Comparison of ENCODE assay signal across 1 cellular context in genomic region chr10:102112210-102112817, GRCh38.
TF ChIP-seq lines count a peak whose summit lies in the region.

No MANE protein-coding gene starts in this region.

TF ChIP-seq in K562, 482 proteins besides CTCF, POLR2A, EP300 and RAD21 (continued from another document and continues in another):
- TF ChIP-seq CGGBP1 (CRISPR knock-in tag; IDR thresholded peaks at IDR 0.05): no peak
- TF ChIP-seq TARDBP (IDR thresholded peaks at IDR 0.05): no peak
- TF ChIP-seq TCFL5 (CRISPR knock-in tag; conservative IDR thresholded peaks at IDR 0.05): no peak
- TF ChIP-seq EZH2 (IDR thresholded peaks at IDR 0.05; ENCODE audit: borderline replicate concordance, low read depth, low read length): no peak
- TF ChIP-seq KHSRP (IDR thresholded peaks at IDR 0.05): no peak
- TF ChIP-seq PPARD (CRISPR knock-in tag; IDR thresholded peaks at IDR 0.05): no peak
- no peak for TF ChIP-seq NR1H2 (CRISPR knock-in tag; IDR thresholded peaks at IDR 0.05)
- no peak for TF ChIP-seq ZBTB1 (CRISPR knock-in tag; IDR thresholded peaks at IDR 0.05; ENCODE audit: borderline replicate concordance, low read depth)
- peak; percentile 79 for TF ChIP-seq TAF1 (IDR thresholded peaks at IDR 0.05; ENCODE audit: control insufficient read depth, extremely low read depth, insufficient read depth, low read length, severe bottlenecking)
- no peak for TF ChIP-seq E2F5 (CRISPR knock-in tag; IDR thresholded peaks at IDR 0.05)
- TF ChIP-seq, protein P1, sequence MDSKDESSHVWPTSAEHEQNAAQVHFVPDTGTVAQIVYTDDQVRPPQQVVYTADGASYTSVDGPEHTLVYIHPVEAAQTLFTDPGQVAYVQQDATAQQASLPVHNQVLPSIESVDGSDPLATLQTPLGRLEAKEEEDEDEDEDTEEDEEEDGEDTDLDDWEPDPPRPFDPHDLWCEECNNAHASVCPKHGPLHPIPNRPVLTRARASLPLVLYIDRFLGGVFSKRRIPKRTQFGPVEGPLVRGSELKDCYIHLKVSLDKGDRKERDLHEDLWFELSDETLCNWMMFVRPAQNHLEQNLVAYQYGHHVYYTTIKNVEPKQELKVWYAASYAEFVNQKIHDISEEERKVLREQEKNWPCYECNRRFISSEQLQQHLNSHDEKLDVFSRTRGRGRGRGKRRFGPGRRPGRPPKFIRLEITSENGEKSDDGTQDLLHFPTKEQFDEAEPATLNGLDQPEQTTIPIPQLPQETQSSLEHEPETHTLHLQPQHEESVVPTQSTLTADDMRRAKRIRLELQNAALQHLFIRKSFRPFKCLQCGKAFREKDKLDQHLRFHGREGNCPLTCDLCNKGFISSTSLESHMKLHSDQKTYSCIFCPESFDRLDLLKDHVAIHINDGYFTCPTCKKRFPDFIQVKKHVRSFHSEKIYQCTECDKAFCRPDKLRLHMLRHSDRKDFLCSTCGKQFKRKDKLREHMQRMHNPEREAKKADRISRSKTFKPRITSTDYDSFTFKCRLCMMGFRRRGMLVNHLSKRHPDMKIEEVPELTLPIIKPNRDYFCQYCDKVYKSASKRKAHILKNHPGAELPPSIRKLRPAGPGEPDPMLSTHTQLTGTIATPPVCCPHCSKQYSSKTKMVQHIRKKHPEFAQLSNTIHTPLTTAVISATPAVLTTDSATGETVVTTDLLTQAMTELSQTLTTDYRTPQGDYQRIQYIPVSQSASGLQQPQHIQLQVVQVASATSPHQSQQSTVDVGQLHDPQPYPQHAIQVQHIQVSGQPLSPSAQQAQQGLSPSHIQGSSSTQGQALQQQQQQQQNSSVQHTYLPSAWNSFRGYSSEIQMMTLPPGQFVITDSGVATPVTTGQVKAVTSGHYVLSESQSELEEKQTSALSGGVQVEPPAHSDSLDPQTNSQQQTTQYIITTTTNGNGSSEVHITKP (IDR thresholded peaks at IDR 0.05; ENCODE audit: partially characterized antibody): no peak
- TF ChIP-seq ZNF764 (CRISPR knock-in tag; IDR thresholded peaks at IDR 0.05; ENCODE audit: low read depth): no peak
- TF ChIP-seq, protein P2, sequence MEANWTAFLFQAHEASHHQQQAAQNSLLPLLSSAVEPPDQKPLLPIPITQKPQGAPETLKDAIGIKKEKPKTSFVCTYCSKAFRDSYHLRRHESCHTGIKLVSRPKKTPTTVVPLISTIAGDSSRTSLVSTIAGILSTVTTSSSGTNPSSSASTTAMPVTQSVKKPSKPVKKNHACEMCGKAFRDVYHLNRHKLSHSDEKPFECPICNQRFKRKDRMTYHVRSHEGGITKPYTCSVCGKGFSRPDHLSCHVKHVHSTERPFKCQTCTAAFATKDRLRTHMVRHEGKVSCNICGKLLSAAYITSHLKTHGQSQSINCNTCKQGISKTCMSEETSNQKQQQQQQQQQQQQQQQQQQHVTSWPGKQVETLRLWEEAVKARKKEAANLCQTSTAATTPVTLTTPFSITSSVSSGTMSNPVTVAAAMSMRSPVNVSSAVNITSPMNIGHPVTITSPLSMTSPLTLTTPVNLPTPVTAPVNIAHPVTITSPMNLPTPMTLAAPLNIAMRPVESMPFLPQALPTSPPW (CRISPR knock-in tag; IDR thresholded peaks at IDR 0.05): peak; percentile 92
- TF ChIP-seq ZBTB7A (IDR thresholded peaks at IDR 0.05; ENCODE audit: borderline replicate concordance, control insufficient read depth, low read depth, low read length): peak; percentile 98
- TF ChIP-seq, protein P3, sequence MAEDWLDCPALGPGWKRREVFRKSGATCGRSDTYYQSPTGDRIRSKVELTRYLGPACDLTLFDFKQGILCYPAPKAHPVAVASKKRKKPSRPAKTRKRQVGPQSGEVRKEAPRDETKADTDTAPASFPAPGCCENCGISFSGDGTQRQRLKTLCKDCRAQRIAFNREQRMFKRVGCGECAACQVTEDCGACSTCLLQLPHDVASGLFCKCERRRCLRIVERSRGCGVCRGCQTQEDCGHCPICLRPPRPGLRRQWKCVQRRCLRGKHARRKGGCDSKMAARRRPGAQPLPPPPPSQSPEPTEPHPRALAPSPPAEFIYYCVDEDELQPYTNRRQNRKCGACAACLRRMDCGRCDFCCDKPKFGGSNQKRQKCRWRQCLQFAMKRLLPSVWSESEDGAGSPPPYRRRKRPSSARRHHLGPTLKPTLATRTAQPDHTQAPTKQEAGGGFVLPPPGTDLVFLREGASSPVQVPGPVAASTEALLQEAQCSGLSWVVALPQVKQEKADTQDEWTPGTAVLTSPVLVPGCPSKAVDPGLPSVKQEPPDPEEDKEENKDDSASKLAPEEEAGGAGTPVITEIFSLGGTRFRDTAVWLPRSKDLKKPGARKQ (CRISPR knock-in tag; IDR thresholded peaks at IDR 0.05): no peak
- TF ChIP-seq ZBTB8A (IDR thresholded peaks at IDR 0.05; ENCODE audit: partially characterized antibody): no peak
- no peak for TF ChIP-seq PTBP1 (IDR thresholded peaks at IDR 0.05; ENCODE audit: low read depth, low read length)
- TF ChIP-seq RBM22 (IDR thresholded peaks at IDR 0.05; ENCODE audit: low read depth, low read length, poor library complexity, severe bottlenecking): no peak
- no peak for TF ChIP-seq NFYB (IDR thresholded peaks at IDR 0.05; ENCODE audit: extremely low read depth, insufficient read length)
- peak; percentile 90 to 93 for TF ChIP-seq KDM1A (IDR thresholded peaks at IDR 0.05)
- TF ChIP-seq ZZZ3 (IDR thresholded peaks at IDR 0.05): no peak
- peak; percentile 26; the same call in 1 of the 2 replicates for TF ChIP-seq KLF6 (CRISPR knock-in tag; IDR thresholded peaks at IDR 0.05; ENCODE audit: borderline replicate concordance)
- TF ChIP-seq TAF9B (IDR thresholded peaks at IDR 0.05; ENCODE audit: partially characterized antibody): peak; percentile 63
- TF ChIP-seq CCAR2 (IDR thresholded peaks at IDR 0.05; ENCODE audit: low read depth, low read length): no peak
- TF ChIP-seq ARID4B (CRISPR knock-in tag; IDR thresholded peaks at IDR 0.05): no peak
- TF ChIP-seq ZKSCAN1 (IDR thresholded peaks at IDR 0.05; ENCODE audit: low read depth, low read length): no peak; the same call in 1 of the 2 replicates
- no peak for TF ChIP-seq HNRNPUL1 (IDR thresholded peaks at IDR 0.05; ENCODE audit: low read length)
- TF ChIP-seq TBP (optimal IDR thresholded peaks at IDR 0.05; ENCODE audit: low read depth, low read length): peak; percentile 72
- TF ChIP-seq, protein P4, sequence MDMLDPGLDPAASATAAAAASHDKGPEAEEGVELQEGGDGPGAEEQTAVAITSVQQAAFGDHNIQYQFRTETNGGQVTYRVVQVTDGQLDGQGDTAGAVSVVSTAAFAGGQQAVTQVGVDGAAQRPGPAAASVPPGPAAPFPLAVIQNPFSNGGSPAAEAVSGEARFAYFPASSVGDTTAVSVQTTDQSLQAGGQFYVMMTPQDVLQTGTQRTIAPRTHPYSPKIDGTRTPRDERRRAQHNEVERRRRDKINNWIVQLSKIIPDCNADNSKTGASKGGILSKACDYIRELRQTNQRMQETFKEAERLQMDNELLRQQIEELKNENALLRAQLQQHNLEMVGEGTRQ (CRISPR knock-in tag; IDR thresholded peaks at IDR 0.05): no peak
- no peak for TF ChIP-seq JUN (IDR thresholded peaks at IDR 0.05; ENCODE audit: borderline replicate concordance, low read depth, low read length)
- TF ChIP-seq JUN (CRISPR knock-in tag; IDR thresholded peaks at IDR 0.05; ENCODE audit: borderline replicate concordance): no peak
- no peak for TF ChIP-seq CBX8 (IDR thresholded peaks at IDR 0.05; ENCODE audit: borderline replicate concordance, extremely low read depth, low read depth, low read length, poor library complexity, severe bottlenecking)
- TF ChIP-seq, protein P5, sequence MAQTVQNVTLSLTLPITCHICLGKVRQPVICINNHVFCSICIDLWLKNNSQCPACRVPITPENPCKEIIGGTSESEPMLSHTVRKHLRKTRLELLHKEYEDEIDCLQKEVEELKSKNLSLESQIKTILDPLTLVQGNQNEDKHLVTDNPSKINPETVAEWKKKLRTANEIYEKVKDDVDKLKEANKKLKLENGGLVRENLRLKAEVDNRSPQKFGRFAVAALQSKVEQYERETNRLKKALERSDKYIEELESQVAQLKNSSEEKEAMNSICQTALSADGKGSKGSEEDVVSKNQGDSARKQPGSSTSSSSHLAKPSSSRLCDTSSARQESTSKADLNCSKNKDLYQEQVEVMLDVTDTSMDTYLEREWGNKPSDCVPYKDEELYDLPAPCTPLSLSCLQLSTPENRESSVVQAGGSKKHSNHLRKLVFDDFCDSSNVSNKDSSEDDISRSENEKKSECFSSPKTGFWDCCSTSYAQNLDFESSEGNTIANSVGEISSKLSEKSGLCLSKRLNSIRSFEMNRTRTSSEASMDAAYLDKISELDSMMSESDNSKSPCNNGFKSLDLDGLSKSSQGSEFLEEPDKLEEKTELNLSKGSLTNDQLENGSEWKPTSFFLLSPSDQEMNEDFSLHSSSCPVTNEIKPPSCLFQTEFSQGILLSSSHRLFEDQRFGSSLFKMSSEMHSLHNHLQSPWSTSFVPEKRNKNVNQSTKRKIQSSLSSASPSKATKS (CRISPR knock-in tag; IDR thresholded peaks at IDR 0.05): no peak
- TF ChIP-seq ZNF584 (CRISPR knock-in tag; IDR thresholded peaks at IDR 0.05; ENCODE audit: low read depth): no peak
- TF ChIP-seq, protein P6, sequence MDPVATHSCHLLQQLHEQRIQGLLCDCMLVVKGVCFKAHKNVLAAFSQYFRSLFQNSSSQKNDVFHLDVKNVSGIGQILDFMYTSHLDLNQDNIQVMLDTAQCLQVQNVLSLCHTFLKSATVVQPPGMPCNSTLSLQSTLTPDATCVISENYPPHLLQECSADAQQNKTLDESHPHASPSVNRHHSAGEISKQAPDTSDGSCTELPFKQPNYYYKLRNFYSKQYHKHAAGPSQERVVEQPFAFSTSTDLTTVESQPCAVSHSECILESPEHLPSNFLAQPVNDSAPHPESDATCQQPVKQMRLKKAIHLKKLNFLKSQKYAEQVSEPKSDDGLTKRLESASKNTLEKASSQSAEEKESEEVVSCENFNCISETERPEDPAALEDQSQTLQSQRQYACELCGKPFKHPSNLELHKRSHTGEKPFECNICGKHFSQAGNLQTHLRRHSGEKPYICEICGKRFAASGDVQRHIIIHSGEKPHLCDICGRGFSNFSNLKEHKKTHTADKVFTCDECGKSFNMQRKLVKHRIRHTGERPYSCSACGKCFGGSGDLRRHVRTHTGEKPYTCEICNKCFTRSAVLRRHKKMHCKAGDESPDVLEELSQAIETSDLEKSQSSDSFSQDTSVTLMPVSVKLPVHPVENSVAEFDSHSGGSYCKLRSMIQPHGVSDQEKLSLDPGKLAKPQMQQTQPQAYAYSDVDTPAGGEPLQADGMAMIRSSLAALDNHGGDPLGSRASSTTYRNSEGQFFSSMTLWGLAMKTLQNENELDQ (CRISPR knock-in tag; IDR thresholded peaks at IDR 0.05; ENCODE audit: borderline replicate concordance): no peak
- peak; percentile 95 for TF ChIP-seq CBFA2T3 (IDR thresholded peaks at IDR 0.05)
- TF ChIP-seq ZNF445 (CRISPR knock-in tag; IDR thresholded peaks at IDR 0.05; ENCODE audit: low read depth): no peak
- no peak for TF ChIP-seq TAF15 (IDR thresholded peaks at IDR 0.05; ENCODE audit: low read depth, low read length)
- TF ChIP-seq SMAD2 (IDR thresholded peaks at IDR 0.05; ENCODE audit: low read depth, low read length): no peak
- TF ChIP-seq CBFB (CRISPR knock-in tag; IDR thresholded peaks at IDR 0.05): no peak
- TF ChIP-seq, protein P7, sequence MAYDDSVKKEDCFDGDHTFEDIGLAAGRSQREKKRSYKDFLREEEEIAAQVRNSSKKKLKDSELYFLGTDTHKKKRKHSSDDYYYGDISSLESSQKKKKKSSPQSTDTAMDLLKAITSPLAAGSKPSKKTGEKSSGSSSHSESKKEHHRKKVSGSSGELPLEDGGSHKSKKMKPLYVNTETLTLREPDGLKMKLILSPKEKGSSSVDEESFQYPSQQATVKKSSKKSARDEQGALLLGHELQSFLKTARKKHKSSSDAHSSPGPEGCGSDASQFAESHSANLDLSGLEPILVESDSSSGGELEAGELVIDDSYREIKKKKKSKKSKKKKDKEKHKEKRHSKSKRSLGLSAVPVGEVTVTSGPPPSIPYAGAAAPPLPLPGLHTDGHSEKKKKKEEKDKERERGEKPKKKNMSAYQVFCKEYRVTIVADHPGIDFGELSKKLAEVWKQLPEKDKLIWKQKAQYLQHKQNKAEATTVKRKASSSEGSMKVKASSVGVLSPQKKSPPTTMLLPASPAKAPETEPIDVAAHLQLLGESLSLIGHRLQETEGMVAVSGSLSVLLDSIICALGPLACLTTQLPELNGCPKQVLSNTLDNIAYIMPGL (CRISPR knock-in tag; IDR thresholded peaks at IDR 0.05): no peak
- 0 out of 2 replicates have a peak, but pooled peaks have one; percentile 27 for TF ChIP-seq MAX (CRISPR knock-in tag; IDR thresholded peaks at IDR 0.05)
- peak in 1 of 2 experiments; percentile 87; a peak in 1 of 4 replicates for TF ChIP-seq TRIM24 (IDR thresholded peaks at IDR 0.05)
